ENCODE assay signal across 20 cellular contexts in the genomic region with DNA sequence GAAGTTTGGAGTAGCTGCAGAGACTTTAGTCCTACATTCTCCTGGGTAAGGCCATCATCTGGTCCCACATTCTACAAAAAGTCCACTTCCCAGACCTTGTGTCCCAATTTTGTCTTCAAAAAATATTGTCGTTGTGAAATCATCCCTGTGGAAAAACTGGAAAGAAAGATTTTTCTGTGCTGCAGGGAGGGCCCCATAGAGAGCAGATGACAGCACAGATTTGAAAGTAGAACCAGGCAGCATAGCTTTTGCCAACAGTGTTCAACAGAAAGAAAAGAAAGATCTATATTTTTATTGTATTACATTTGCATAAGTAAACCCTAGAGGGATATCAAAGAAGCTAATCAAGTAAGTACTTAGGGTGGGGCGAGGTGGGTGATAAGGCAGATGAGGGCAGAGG.
"Had no signal": no experiment of that assay in that cellular context is flagged by ENCODE, and none has a peak within 500 bp of the region (broad histone marks: within the 10 kb centered on the region; RNA-seq: fewer than 3 reads in every experiment).

No MANE protein-coding gene starts in this region.

- ATAC-seq: effector memory CD8-positive, alpha-beta T cell; naive thymus-derived CD8-positive, alpha-beta T cell had no signal

- H3K4me2 ChIP-seq: neural progenitor cell had no signal

- H3K4me3 ChIP-seq: cardiac muscle cell, neural progenitor cell, ovary, sigmoid colon, skin epidermis, stomach, thyroid gland had no signal

- FAIRE-seq: colon, endothelial cell of umbilical vein, frontal cortex, urothelium cell line had no signal

- H3K9me3 ChIP-seq: ovary, sigmoid colon, stomach, thyroid gland had no signal

- H3K36me3 ChIP-seq: cardiac muscle cell, neural progenitor cell, ovary, sigmoid colon, stomach, thyroid gland had no signal

- H3K27me3 ChIP-seq: cardiac muscle cell, neural progenitor cell, ovary, sigmoid colon, stomach, thyroid gland had no signal

- H3K9ac ChIP-seq: neural progenitor cell had no signal

- H2AFZ ChIP-seq: neural progenitor cell had no signal

- H3K4me1 ChIP-seq: sigmoid colon, thyroid gland had no signal

- H3K27ac ChIP-seq: cardiac muscle cell, neural progenitor cell, ovary, sigmoid colon, stomach, thyroid gland had no signal

- DNase-seq: cerebellar nuclear complex; effector memory CD8-positive, alpha-beta T cell; erythroblast; islet precursor cell; mesendoderm; naive thymus-derived CD8-positive, alpha-beta T cell; nucleus accumbens; ovary; sigmoid colon; stimulated activated CD4-positive, alpha-beta T cell treated with anti-CD3 and anti-CD28 coated beads, Interleukin-12 subunit alpha, Interleukin-12 subunit beta, amount 100 ng/mL, for 4 hours; stimulated activated naive CD4-positive, alpha-beta T cell; stomach; thyroid gland had no signal
